11 cellular contexts compared by ENCODE assay signal in genomic region chr2:107132141-107132540, GRCh38.
A peak's percentile ranks its signal among the peaks of the same experiment; 100 is the strongest.
DNase-seq lines count a peak whose midpoint lies in the region; ATAC-seq and TF ChIP-seq lines count a peak whose summit lies in the region.
"Had no signal": no experiment of that assay in that cellular context is flagged by ENCODE, and none has a peak within 500 bp of the region (broad histone marks: within the 10 kb centered on the region; RNA-seq: fewer than 3 reads in every experiment).

No MANE protein-coding gene starts in this region.

- H3K27ac ChIP-seq in neural cell (ENCODE audit: low read length): peak overlapping the region; percentile 8
- H3K27ac ChIP-seq: coronary artery had no signal

- no peak overlapping the region for H3K27ac Mint-ChIP-seq in Calu3 (ENCODE audit: unreplicated experiment)
- H3K27ac Mint-ChIP-seq: T-helper 1 cell treated with Interleukin-12 subunit alpha and Interleukin-12 subunit beta and Interleukin-4 antibody, amounts not matched to agents 30 μg/mL and 1 μg/mL, for 36 hours had no signal

- no peak overlapping the region for H2AFZ ChIP-seq in neural cell (ENCODE audit: low read depth, low read length)

- peak; percentile 75 for TF ChIP-seq EP300 in neural cell (conservative IDR thresholded peaks at IDR 0.05; ENCODE audit: poor library complexity, severe bottlenecking)

- H3K9ac ChIP-seq in neural cell (ENCODE audit: low read length): no peak overlapping the region

- peak; percentile 79 for ATAC-seq in GM19025 (IDR thresholded peaks at IDR 0.05; ENCODE audit: low read depth, unreplicated experiment)
- ATAC-seq in HG02763 (IDR thresholded peaks at IDR 0.05; ENCODE audit: unreplicated experiment): peak; percentile 83
- ATAC-seq in left ventricle myocardium superior: no peak
- ATAC-seq in GM18873 (IDR thresholded peaks at IDR 0.05; ENCODE audit: low FRiP score, unreplicated experiment): no peak

- BruUV-seq in Calu3 (replicated peaks; lab: Mats Ljungman, UMichigan): no TSS peak

- no peaks in the 10 kb centered on the region for H3K79me2 ChIP-seq in neural cell (replicated peaks; ENCODE audit: insufficient read depth, low read length)

- H3F3A ChIP-seq in neural cell (ENCODE audit: insufficient read depth, low read length, poor library complexity, severe bottlenecking): no peaks in the 10 kb centered on the region

- H3K27me3 ChIP-seq in MG63 (no peaks in the 10 kb centered on the region), neural cell (ENCODE audit: insufficient read depth, low read depth, low read length) (no peaks in the 10 kb centered on the region)

- no peaks in the 10 kb centered on the region for H3K36me3 ChIP-seq in MG63
- H3K36me3 ChIP-seq in neural cell (ENCODE audit: insufficient read depth, low read length): no peaks in the 10 kb centered on the region

- CTCF ChIA-PET in Calu3 (lab: Charles Lee): no interaction called here

- H3K9me2 ChIP-seq in neural cell (ENCODE audit: insufficient read depth, low read length): no peaks in the 10 kb centered on the region

- H3K9me3 ChIP-seq in MG63 (no peaks in the 10 kb centered on the region), neural cell (ENCODE audit: low read length) (no peaks in the 10 kb centered on the region)

- H3K27me3 Mint-ChIP-seq in Calu3 (ENCODE audit: unreplicated experiment): no peaks in the 10 kb centered on the region

- no peaks in the 10 kb centered on the region for H4K20me1 ChIP-seq in neural cell (ENCODE audit: insufficient read depth)

- TF ChIP-seq RAD21 in neural cell (conservative IDR thresholded peaks at IDR 0.05): no peak

- H3K36me3 Mint-ChIP-seq in Calu3 (ENCODE audit: insufficient read depth, unreplicated experiment): no peaks in the 10 kb centered on the region

- intact Hi-C loops in left ventricle myocardium superior (cut with micrococcal nuclease) (no loop called here), Calu3 (cut with micrococcal nuclease; ENCODE audit: unreplicated experiment) (no loop called here)

- no peaks in the 10 kb centered on the region for H3K4me1 Mint-ChIP-seq in Calu3 (ENCODE audit: low read depth, unreplicated experiment)

- H3K4me3 Mint-ChIP-seq in Calu3 (ENCODE audit: low read depth, unreplicated experiment): no peak overlapping the region
- H3K4me3 Mint-ChIP-seq: T-helper 1 cell treated with Interleukin-12 subunit alpha and Interleukin-12 subunit beta and Interleukin-4 antibody, amounts not matched to agents 30 μg/mL and 1 μg/mL, for 36 hours had no signal

- DNase-seq in MG63: no peak
- DNase-seq in left ventricle myocardium superior: no peak
- DNase-seq in NCI-H1417 treated with DMSO at 0.1 percent for 48 hours (lab: John Stamatoyannopoulos, UW): no peak
- DNase-seq in Calu3: no peak
- DNase-seq: nucleus accumbens had no signal

- no peak for TF ChIP-seq CTCF in neural cell (IDR thresholded peaks at IDR 0.05; ENCODE audit: poor library complexity, severe bottlenecking)
- TF ChIP-seq CTCF in Calu3 (IDR thresholded peaks at IDR 0.05; ENCODE audit: unreplicated experiment): no peak

- peak overlapping the region; percentile 16 for H3K4me3 ChIP-seq in MG63
- H3K4me3 ChIP-seq in neural cell (ENCODE audit: low read length): peak overlapping the region; percentile 31
- H3K4me3 ChIP-seq: coronary artery had no signal

- peaks cover under 1% of the 10 kb centered on the region for H3K9me3 Mint-ChIP-seq in Calu3 (ENCODE audit: low read depth, unreplicated experiment)
- H3K9me3 Mint-ChIP-seq: T-helper 1 cell treated with Interleukin-12 subunit alpha and Interleukin-12 subunit beta and Interleukin-4 antibody, amounts not matched to agents 30 μg/mL and 1 μg/mL, for 36 hours had no signal

- H3K4me2 ChIP-seq in neural cell (ENCODE audit: low read length): no peak overlapping the region

TF ChIP-seq in neural cell, 6 proteins besides CTCF, POLR2A, EP300 and RAD21:
- TF ChIP-seq POLR2AphosphoS5 (IDR thresholded peaks at IDR 0.05): peak; percentile 47
- TF ChIP-seq TAF1 (IDR thresholded peaks at IDR 0.05; ENCODE audit: low read depth): no peak

Comparison
In these comparisons a context has a peak if more than half of its experiments do, and no peak if none do; other contexts are left out.
1. ATAC-seq: peak in GM19025 (single experiment) and HG02763 (single experiment); none in left ventricle myocardium superior (single experiment) and GM18873 (single experiment).